In genomic region chr17:78474631-78475146, GRCh38 we compare ENCODE assay signal across 13 cellular contexts.
A peak's percentile ranks its signal among the peaks of the same experiment; 100 is the strongest.
DNase-seq lines count a peak whose midpoint lies in the region; ATAC-seq and TF ChIP-seq lines count a peak whose summit lies in the region.
"Had no signal": no experiment of that assay in that cellular context is flagged by ENCODE, and none has a peak within 500 bp of the region (broad histone marks: within the 10 kb centered on the region; RNA-seq: fewer than 3 reads in every experiment).

No MANE protein-coding gene starts in this region.

- TF ChIP-seq POLR2A in spleen (IDR thresholded peaks at IDR 0.05) = no peak

- TF ChIP-seq CTCF in neural progenitor cell (IDR thresholded peaks at IDR 0.05) (no peak), spleen (IDR thresholded peaks at IDR 0.05 in 8 of 11, conservative IDR thresholded peaks at IDR 0.05 in 3 of 11) (no peak)

- H3K4me2 ChIP-seq in BLaER1 treated with 17β-estradiol and CSF1 and Interleukin-3, amounts not matched to agents 10 nM and 100 nM = peak overlapping the region in 8 of 11 experiments; percentile 58 to 94 (median 73); a peak in 17 of 22 replicates
- no peak overlapping the region for H3K4me2 ChIP-seq in neural progenitor cell
- H3K4me2 ChIP-seq: GM23338 had no signal

- H3K9me3 Mint-ChIP-seq in activated naive CD8-positive, alpha-beta T cell treated with anti-CD3 and anti-CD28 coated beads, Interleukin-2, amount 50 U/mL, for 24 hours = no peaks in the 10 kb centered on the region
- H3K9me3 Mint-ChIP-seq in neural progenitor cell = peaks cover 2% of the 10 kb centered on the region
- H3K9me3 Mint-ChIP-seq: CD4-positive, CD25-positive, alpha-beta regulatory T cell; nephron had no signal

- peak overlapping the region; percentile 30 for H3K27ac Mint-ChIP-seq in activated naive CD8-positive, alpha-beta T cell treated with anti-CD3 and anti-CD28 coated beads, Interleukin-2, amount 50 U/mL, for 24 hours
- no peak overlapping the region for H3K27ac Mint-ChIP-seq in neural progenitor cell
- H3K27ac Mint-ChIP-seq: CD4-positive, CD25-positive, alpha-beta regulatory T cell; GM23338; nephron had no signal

- H4K20me1 ChIP-seq in BLaER1 treated with 17β-estradiol and CSF1 and Interleukin-3, amounts not matched to agents 10 nM and 100 nM = no peaks in the 10 kb centered on the region
- no peaks in the 10 kb centered on the region for H4K20me1 ChIP-seq in neural progenitor cell (ENCODE audit: low read depth)

- H3K36me3 Mint-ChIP-seq in activated naive CD8-positive, alpha-beta T cell treated with anti-CD3 and anti-CD28 coated beads, Interleukin-2, amount 50 U/mL, for 24 hours (ENCODE audit: low read depth) = no peaks in the 10 kb centered on the region
- H3K36me3 Mint-ChIP-seq in neural progenitor cell = no peaks in the 10 kb centered on the region
- H3K36me3 Mint-ChIP-seq: CD4-positive, CD25-positive, alpha-beta regulatory T cell had no signal

- no peak overlapping the region for H3K4me3 Mint-ChIP-seq in activated naive CD8-positive, alpha-beta T cell treated with anti-CD3 and anti-CD28 coated beads, Interleukin-2, amount 50 U/mL, for 24 hours
- no peak overlapping the region for H3K4me3 Mint-ChIP-seq in neural progenitor cell
- H3K4me3 Mint-ChIP-seq: CD4-positive, CD25-positive, alpha-beta regulatory T cell; GM23338; nephron had no signal

- H3K27me3 ChIP-seq in BLaER1 treated with 17β-estradiol and CSF1 and Interleukin-3, amounts not matched to agents 10 nM and 100 nM = peaks cover 0 to 27% (median 12%) of the 10 kb centered on the region in 11 experiments; a peak in 14 of 22 replicates
- H3K27me3 ChIP-seq in neural progenitor cell (no peaks in the 10 kb centered on the region), spleen (replicated peaks in 1 of 7) (peaks cover 0 to 9% (median 0%) of the 10 kb centered on the region in 7 donors)

- peaks cover 0 to 13% (median 7%) of the 10 kb centered on the region in 11 experiments; a peak in 8 of 22 replicates for H3K9me3 ChIP-seq in BLaER1 treated with 17β-estradiol and CSF1 and Interleukin-3, amounts not matched to agents 10 nM and 100 nM (replicated peaks in 1 of 11)
- no peaks in the 10 kb centered on the region for H3K9me3 ChIP-seq in neural progenitor cell (ENCODE audit: low read depth)
- H3K9me3 ChIP-seq in spleen = no peaks in the 10 kb centered on the region

- DNase-seq in GM19240 (ENCODE audit: insufficient read length, low spot score) (peak; percentile 57), neural progenitor cell (ENCODE audit: low spot score) (no peak), spleen (no peak), T1000 (lab: John Stamatoyannopoulos, UW) (no peak), NCI-H2107 (lab: John Stamatoyannopoulos, UW) (no peak)
- DNase-seq in activated naive CD8-positive, alpha-beta T cell treated with anti-CD3 and anti-CD28 coated beads, Interleukin-2, amount 50 U/mL, for 24 hours = peak; percentile 26
- DNase-seq: CD4-positive, CD25-positive, alpha-beta regulatory T cell; NCI-H1694 treated with DMSO at 0.1 percent for 48 hours; T-helper 9 cell had no signal

- ATAC-seq in HG03066 (IDR thresholded peaks at IDR 0.05; ENCODE audit: low read depth, unreplicated experiment) = peak; percentile 66
- peak; percentile 52 for ATAC-seq in activated naive CD8-positive, alpha-beta T cell treated with anti-CD3 and anti-CD28 coated beads, Interleukin-2, amount 50 U/mL, for 24 hours
- ATAC-seq: GM23338 had no signal

- H3K9ac ChIP-seq in BLaER1 treated with 17β-estradiol and CSF1 and Interleukin-3, amounts not matched to agents 10 nM and 100 nM = no peak overlapping the region
- H3K9ac ChIP-seq in neural progenitor cell = no peak overlapping the region

- WGBS in spleen, 5 donors = 59 to 73% (median 70%) methylated on average over 16 to 18 of the region's 18 CpGs

- no peak overlapping the region for H3K4me3 ChIP-seq in BLaER1 treated with 17β-estradiol and CSF1 and Interleukin-3, amounts not matched to agents 10 nM and 100 nM
- H3K4me3 ChIP-seq in neural progenitor cell (no peak overlapping the region), spleen (no peak overlapping the region)
- H3K4me3 ChIP-seq: GM23338 had no signal

- H3K36me3 ChIP-seq in BLaER1 treated with 17β-estradiol and CSF1 and Interleukin-3, amounts not matched to agents 10 nM and 100 nM = 0 out of 22 replicates have a peak, but pooled peaks cover 0 to 16% (median 0%) of the 10 kb centered on the region in 11 experiments
- H3K36me3 ChIP-seq in neural progenitor cell (no peaks in the 10 kb centered on the region), spleen (no peaks in the 10 kb centered on the region)

- intact Hi-C loops in spleen (cut with DNase I; ENCODE audit: low total_unique reads) = no loop called here

- H3K79me2 ChIP-seq in neural progenitor cell (ENCODE audit: low read depth) = no peaks in the 10 kb centered on the region

- no peaks in the 10 kb centered on the region for H3F3A ChIP-seq in neural progenitor cell (ENCODE audit: low read depth)

- no peak overlapping the region for H3K27ac ChIP-seq in BLaER1 treated with 17β-estradiol and CSF1 and Interleukin-3, amounts not matched to agents 10 nM and 100 nM
- no peak overlapping the region for H3K27ac ChIP-seq in neural progenitor cell
- peak overlapping the region in 1 of 8 donors; percentile 30 for H3K27ac ChIP-seq in spleen

- no peak overlapping the region for H2AFZ ChIP-seq in neural progenitor cell (replicated peaks)
- H2AFZ ChIP-seq: GM23338 had no signal

- peaks cover 13% of the 10 kb centered on the region for H3K4me1 Mint-ChIP-seq in activated naive CD8-positive, alpha-beta T cell treated with anti-CD3 and anti-CD28 coated beads, Interleukin-2, amount 50 U/mL, for 24 hours
- H3K4me1 Mint-ChIP-seq in neural progenitor cell = peaks cover 3% of the 10 kb centered on the region
- H3K4me1 Mint-ChIP-seq: CD4-positive, CD25-positive, alpha-beta regulatory T cell; nephron had no signal

- peaks cover 10 to 43% (median 38%) of the 10 kb centered on the region in 10 experiments for H3K4me1 ChIP-seq in BLaER1 treated with 17β-estradiol and CSF1 and Interleukin-3, amounts not matched to agents 10 nM and 100 nM
- no peaks in the 10 kb centered on the region for H3K4me1 ChIP-seq in neural progenitor cell
- H3K4me1 ChIP-seq in spleen = peaks cover 0 to 17% (median 0%) of the 10 kb centered on the region in 6 donors

- peaks cover 7% of the 10 kb centered on the region for H3K27me3 Mint-ChIP-seq in activated naive CD8-positive, alpha-beta T cell treated with anti-CD3 and anti-CD28 coated beads, Interleukin-2, amount 50 U/mL, for 24 hours
- H3K27me3 Mint-ChIP-seq in neural progenitor cell (ENCODE audit: insufficient read depth, low read depth) = peaks cover 4% of the 10 kb centered on the region
- H3K27me3 Mint-ChIP-seq: CD4-positive, CD25-positive, alpha-beta regulatory T cell had no signal

Comparison
In these comparisons a context has a peak if more than half of its experiments do, and no peak if none do; other contexts are left out.
1. DNase-seq: peak in GM19240 (single experiment) and activated naive CD8-positive, alpha-beta T cell treated with anti-CD3 and anti-CD28 coated beads, Interleukin-2, amount 50 U/mL, for 24 hours (single experiment); none in neural progenitor cell (single experiment), spleen (single experiment), T1000 (single experiment) and NCI-H2107 (single experiment).